Comparison of ENCODE assay signal across 20 cellular contexts in genomic region chr10:52578871-52579405, GRCh38.
DNase-seq lines count a peak whose midpoint lies in the region; ATAC-seq and TF ChIP-seq lines count a peak whose summit lies in the region.
"Had no signal": no experiment of that assay in that cellular context is flagged by ENCODE, and none has a peak within 500 bp of the region (broad histone marks: within the 10 kb centered on the region; RNA-seq: fewer than 3 reads in every experiment).

No MANE protein-coding gene starts in this region.

- no peaks in the 10 kb centered on the region for H3K27me3 Mint-ChIP-seq in naive thymus-derived CD8-positive, alpha-beta T cell
- H3K27me3 Mint-ChIP-seq: activated naive CD4-positive, alpha-beta T cell treated with anti-CD3 and anti-CD28 coated beads, Interleukin-2, amount 10 ng/mL, durations not matched to agents 7 days and 5 days; stimulated activated memory B cell treated with anti-CD40 and anti-IgM and Interleukin-4, amounts not matched to agents 10 μg/mL and 1 μg/mL and 100 μg/mL, for 72 hours had no signal

- no peak overlapping the region for H3K4me3 Mint-ChIP-seq in naive thymus-derived CD8-positive, alpha-beta T cell
- H3K4me3 Mint-ChIP-seq: activated naive CD4-positive, alpha-beta T cell treated with anti-CD3 and anti-CD28 coated beads, Interleukin-2, amount 10 ng/mL, durations not matched to agents 7 days and 5 days; immature natural killer cell; stimulated activated memory B cell treated with anti-CD40 and anti-IgM and Interleukin-4, amounts not matched to agents 10 μg/mL and 1 μg/mL and 100 μg/mL, for 72 hours; T-helper 2 cell treated with Interferon-gamma antibody and Interleukin-4, amounts not matched to agents 5 μg/mL and 100 μg/mL, for 36 hours had no signal

- WGBS in liver, result 50% methylated on average over 5 of the region's 5 CpGs

- peaks cover 0 to 27% (median 12%) of the 10 kb centered on the region in 9 donors for H3K9me3 Mint-ChIP-seq in naive thymus-derived CD8-positive, alpha-beta T cell

- no peaks in the 10 kb centered on the region for H3K27me3 ChIP-seq in liver (ENCODE audit: control insufficient read depth in 4 of 4, insufficient read depth in 4 of 4, low read length in 3 of 4)
- H3K27me3 ChIP-seq: cardiac muscle cell had no signal

- H3K36me3 Mint-ChIP-seq in naive thymus-derived CD8-positive, alpha-beta T cell, result peaks cover 0 to 7% (median 0%) of the 10 kb centered on the region in 3 donors
- H3K36me3 Mint-ChIP-seq: activated naive CD4-positive, alpha-beta T cell treated with anti-CD3 and anti-CD28 coated beads, Interleukin-2, amount 10 ng/mL, durations not matched to agents 7 days and 5 days; immature natural killer cell; stimulated activated memory B cell treated with anti-CD40 and anti-IgM and Interleukin-4, amounts not matched to agents 10 μg/mL and 1 μg/mL and 100 μg/mL, for 72 hours had no signal

- peaks cover 0 to 3% (median 0%) of the 10 kb centered on the region in 4 donors for H3K9me3 ChIP-seq in liver (ENCODE audit: control insufficient read depth in 4 of 4, low read length in 3 of 4)

- H3K9ac ChIP-seq in liver (ENCODE audit: low read depth in 1 of 2, low read length in 2 of 2), result no peak overlapping the region

- TF ChIP-seq CTCF in cardiac fibroblast (IDR thresholded peaks at IDR 0.05; ENCODE audit: low read depth, low read length), result no peak
- no peak for TF ChIP-seq CTCF in liver (IDR thresholded peaks at IDR 0.05; ENCODE audit: low read depth, low read length, missing input control)

- no peak overlapping the region for H3K27ac ChIP-seq in liver (ENCODE audit: low read depth in 1 of 2, low read length in 2 of 2)
- H3K27ac ChIP-seq: cardiac muscle cell, tibial nerve had no signal

- TF ChIP-seq RAD21 in liver (IDR thresholded peaks at IDR 0.05), result no peak

- no peaks in the 10 kb centered on the region for H3K4me1 ChIP-seq in liver (ENCODE audit: control insufficient read depth in 4 of 4, insufficient read depth in 4 of 4, low read length in 3 of 4)
- H3K4me1 ChIP-seq: tibial nerve had no signal

- H3K4me3 ChIP-seq in cardiac fibroblast (replicated peaks in 1 of 2; ENCODE audit: low read depth in 2 of 2, low read length in 2 of 2), result no peak overlapping the region
- H3K4me3 ChIP-seq in liver (ENCODE audit: low read depth in 1 of 3, low read length in 3 of 3), result no peak overlapping the region
- H3K4me3 ChIP-seq: cardiac muscle cell, tibial nerve had no signal

- no peaks in the 10 kb centered on the region for H3K36me3 ChIP-seq in liver (ENCODE audit: control insufficient read depth in 4 of 4, insufficient read depth in 3 of 4, low read depth in 1 of 4, low read length in 3 of 4)
- H3K36me3 ChIP-seq: cardiac muscle cell, tibial nerve had no signal

- no peak for ATAC-seq in naive thymus-derived CD8-positive, alpha-beta T cell
- ATAC-seq in GM18868 (IDR thresholded peaks at IDR 0.05; ENCODE audit: unreplicated experiment), result no peak
- ATAC-seq: Right ventricle myocardium inferior; stimulated activated memory B cell treated with anti-CD40 and anti-IgM and Interleukin-4, amounts not matched to agents 10 μg/mL and 1 μg/mL and 100 μg/mL, for 72 hours had no signal

- no peaks in the 10 kb centered on the region for H3K4me1 Mint-ChIP-seq in naive thymus-derived CD8-positive, alpha-beta T cell
- H3K4me1 Mint-ChIP-seq: activated naive CD4-positive, alpha-beta T cell treated with anti-CD3 and anti-CD28 coated beads, Interleukin-2, amount 10 ng/mL, durations not matched to agents 7 days and 5 days; immature natural killer cell; stimulated activated memory B cell treated with anti-CD40 and anti-IgM and Interleukin-4, amounts not matched to agents 10 μg/mL and 1 μg/mL and 100 μg/mL, for 72 hours had no signal

- DNase-seq in A172 (ENCODE audit: low spot score), result peak; percentile 82
- DNase-seq in M059J (ENCODE audit: low read depth), result peak; percentile 49
- DNase-seq in cardiac fibroblast (ENCODE audit: low read depth in 2 of 2), result peak; percentile 75 to 91
- no peak for DNase-seq in activated effector memory CD4-positive, alpha-beta T cell treated with Interleukin-2 at 50 U/mL for 16 hours
- DNase-seq in naive thymus-derived CD8-positive, alpha-beta T cell, result no peak
- DNase-seq in activated CD4-positive, alpha-beta T cell treated with anti-CD3 and anti-CD28 coated beads for 1 hour, result no peak
- DNase-seq: activated CD4-positive, alpha-beta T cell treated with anti-CD3 and anti-CD28 coated beads for 4 hours; activated naive CD4-positive, alpha-beta T cell treated with anti-CD3 and anti-CD28 coated beads, Interleukin-2, amount 10 ng/mL, durations not matched to agents 7 days and 5 days; H7; immature natural killer cell; mesendoderm; NCI-H1048; small intestine had no signal

- POLR2A ChIA-PET in naive thymus-derived CD8-positive, alpha-beta T cell (lab: Charles Lee), result no interaction called here

- no peak overlapping the region for H3K27ac Mint-ChIP-seq in naive thymus-derived CD8-positive, alpha-beta T cell
- H3K27ac Mint-ChIP-seq: activated naive CD4-positive, alpha-beta T cell treated with anti-CD3 and anti-CD28 coated beads, Interleukin-2, amount 10 ng/mL, durations not matched to agents 7 days and 5 days; immature natural killer cell; stimulated activated memory B cell treated with anti-CD40 and anti-IgM and Interleukin-4, amounts not matched to agents 10 μg/mL and 1 μg/mL and 100 μg/mL, for 72 hours; T-helper 2 cell treated with Interferon-gamma antibody and Interleukin-4, amounts not matched to agents 5 μg/mL and 100 μg/mL, for 36 hours had no signal

TF ChIP-seq in liver, 16 proteins besides CTCF, POLR2A, EP300 and RAD21:
- TF ChIP-seq ATF3 (IDR thresholded peaks at IDR 0.05) (no peak), ZBTB33 (IDR thresholded peaks at IDR 0.05) (no peak), FOXA1 (IDR thresholded peaks at IDR 0.05) (no peak), EGR1 (IDR thresholded peaks at IDR 0.05; ENCODE audit: low read depth in 2 of 2) (no peak), JUND (IDR thresholded peaks at IDR 0.05) (no peak), REST (IDR thresholded peaks at IDR 0.05) (no peak), YY1 (IDR thresholded peaks at IDR 0.05) (peak; percentile 30), RXRA (IDR thresholded peaks at IDR 0.05) (no peak), NR2F2 (IDR thresholded peaks at IDR 0.05) (peak; percentile 24)

Comparison
In these comparisons a context has a peak if more than half of its experiments do, and no peak if none do; other contexts are left out.
1. DNase-seq: peak in A172 (single experiment), M059J (single experiment) and cardiac fibroblast (2 of 2); none in activated effector memory CD4-positive, alpha-beta T cell treated with Interleukin-2 at 50 U/mL for 16 hours (single experiment), naive thymus-derived CD8-positive, alpha-beta T cell (0 of 10) and activated CD4-positive, alpha-beta T cell treated with anti-CD3 and anti-CD28 coated beads for 1 hour (single experiment).